In the genomic region with DNA sequence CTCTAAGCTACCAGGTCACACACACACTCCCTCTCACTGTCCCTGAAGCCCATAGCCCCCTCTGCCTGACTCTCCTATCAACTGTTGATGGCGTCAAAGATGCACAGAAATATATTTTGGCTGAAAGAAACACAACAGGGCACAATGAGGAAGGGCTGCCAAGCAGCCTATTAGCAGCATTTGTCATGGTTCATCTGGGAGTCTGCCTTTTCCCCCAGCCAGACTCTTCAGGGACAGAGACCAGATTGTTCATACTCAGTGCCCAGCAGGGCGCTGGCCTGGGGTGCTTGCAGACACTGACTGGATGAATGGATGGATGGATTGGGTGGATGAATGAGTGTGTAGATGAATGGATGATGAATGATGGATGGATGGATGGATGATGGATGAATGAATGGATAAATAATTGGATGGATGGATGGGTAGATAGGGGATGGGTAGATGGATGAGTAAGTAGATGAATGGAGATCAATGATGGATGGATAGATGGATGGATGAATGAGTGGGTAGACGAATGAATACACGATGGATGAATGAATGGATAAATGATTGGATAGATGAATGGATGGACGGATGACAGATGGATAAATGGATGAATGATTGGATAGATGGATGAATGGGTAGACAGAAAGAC, we compare ENCODE assay signal across 17 cellular contexts.
A peak's percentile ranks its signal among the peaks of the same experiment; 100 is the strongest.
DNase-seq lines count a peak whose midpoint lies in the region; ATAC-seq and TF ChIP-seq lines count a peak whose summit lies in the region.
"Had no signal": no experiment of that assay in that cellular context is flagged by ENCODE, and none has a peak within 500 bp of the region (broad histone marks: within the 10 kb centered on the region; RNA-seq: fewer than 3 reads in every experiment).

No MANE protein-coding gene starts in this region.

- no peaks in the 10 kb centered on the region for H3K9me3 Mint-ChIP-seq in activated naive CD8-positive, alpha-beta T cell treated with anti-CD3 and anti-CD28 coated beads, Interleukin-2, amount 10 ng/mL, durations not matched to agents 7 days and 5 days
- no peaks in the 10 kb centered on the region for H3K9me3 Mint-ChIP-seq in activated naive CD8-positive, alpha-beta T cell treated with anti-CD3 and anti-CD28 coated beads for 36 hours
- no peaks in the 10 kb centered on the region for H3K9me3 Mint-ChIP-seq in nephron
- no peaks in the 10 kb centered on the region for H3K9me3 Mint-ChIP-seq in activated CD4-positive, alpha-beta T cell treated with anti-CD3 and anti-CD28 coated beads, Interleukin-2, amount 10 ng/mL, durations not matched to agents 7 days and 5 days
- H3K9me3 Mint-ChIP-seq: CD8-positive, alpha-beta T cell had no signal

- CTCF ChIA-PET in activated CD4-positive, alpha-beta T cell treated with anti-CD3 and anti-CD28 coated beads, Interleukin-2, amount 10 ng/mL, durations not matched to agents 7 days and 5 days (lab: Charles Lee) = no interaction called here

- H3K4me1 Mint-ChIP-seq in activated naive CD8-positive, alpha-beta T cell treated with anti-CD3 and anti-CD28 coated beads, Interleukin-2, amount 10 ng/mL, durations not matched to agents 7 days and 5 days = no peaks in the 10 kb centered on the region
- H3K4me1 Mint-ChIP-seq in activated naive CD8-positive, alpha-beta T cell treated with anti-CD3 and anti-CD28 coated beads for 36 hours = no peaks in the 10 kb centered on the region
- peaks cover 43% of the 10 kb centered on the region for H3K4me1 Mint-ChIP-seq in nephron
- no peaks in the 10 kb centered on the region for H3K4me1 Mint-ChIP-seq in activated CD4-positive, alpha-beta T cell treated with anti-CD3 and anti-CD28 coated beads, Interleukin-2, amount 10 ng/mL, durations not matched to agents 7 days and 5 days
- no peaks in the 10 kb centered on the region for H3K4me1 Mint-ChIP-seq in T-helper 17 cell

- H3K36me3 Mint-ChIP-seq in activated naive CD8-positive, alpha-beta T cell treated with anti-CD3 and anti-CD28 coated beads, Interleukin-2, amount 10 ng/mL, durations not matched to agents 7 days and 5 days = no peaks in the 10 kb centered on the region
- H3K36me3 Mint-ChIP-seq in activated naive CD8-positive, alpha-beta T cell treated with anti-CD3 and anti-CD28 coated beads for 36 hours = no peaks in the 10 kb centered on the region
- H3K36me3 Mint-ChIP-seq in nephron (ENCODE audit: low read depth) (no peaks in the 10 kb centered on the region), T-helper 17 cell (ENCODE audit: low read depth) (no peaks in the 10 kb centered on the region)
- no peaks in the 10 kb centered on the region for H3K36me3 Mint-ChIP-seq in activated CD4-positive, alpha-beta T cell treated with anti-CD3 and anti-CD28 coated beads, Interleukin-2, amount 10 ng/mL, durations not matched to agents 7 days and 5 days (ENCODE audit: low read depth)
- H3K36me3 Mint-ChIP-seq: CD8-positive, alpha-beta T cell had no signal

- H3K27me3 Mint-ChIP-seq in activated naive CD8-positive, alpha-beta T cell treated with anti-CD3 and anti-CD28 coated beads, Interleukin-2, amount 10 ng/mL, durations not matched to agents 7 days and 5 days = peaks cover 3% of the 10 kb centered on the region
- no peaks in the 10 kb centered on the region for H3K27me3 Mint-ChIP-seq in activated naive CD8-positive, alpha-beta T cell treated with anti-CD3 and anti-CD28 coated beads for 36 hours
- H3K27me3 Mint-ChIP-seq in nephron (ENCODE audit: low read depth) = peaks cover 7% of the 10 kb centered on the region
- peaks cover 2% of the 10 kb centered on the region for H3K27me3 Mint-ChIP-seq in activated CD4-positive, alpha-beta T cell treated with anti-CD3 and anti-CD28 coated beads, Interleukin-2, amount 10 ng/mL, durations not matched to agents 7 days and 5 days
- H3K27me3 Mint-ChIP-seq in T-helper 17 cell = peaks cover 6% of the 10 kb centered on the region

- H3K27ac Mint-ChIP-seq in activated naive CD8-positive, alpha-beta T cell treated with anti-CD3 and anti-CD28 coated beads, Interleukin-2, amount 10 ng/mL, durations not matched to agents 7 days and 5 days = no peak overlapping the region
- H3K27ac Mint-ChIP-seq in activated naive CD8-positive, alpha-beta T cell treated with anti-CD3 and anti-CD28 coated beads for 36 hours = no peak overlapping the region
- H3K27ac Mint-ChIP-seq in nephron (peak overlapping the region in 2 of 3 experiments; percentile 7 to 57), T-helper 17 cell (no peak overlapping the region)
- no peak overlapping the region for H3K27ac Mint-ChIP-seq in activated CD4-positive, alpha-beta T cell treated with anti-CD3 and anti-CD28 coated beads, Interleukin-2, amount 10 ng/mL, durations not matched to agents 7 days and 5 days
- H3K27ac Mint-ChIP-seq: CD8-positive, alpha-beta T cell had no signal

- H3K4me3 Mint-ChIP-seq in activated naive CD8-positive, alpha-beta T cell treated with anti-CD3 and anti-CD28 coated beads, Interleukin-2, amount 10 ng/mL, durations not matched to agents 7 days and 5 days = no peak overlapping the region
- no peak overlapping the region for H3K4me3 Mint-ChIP-seq in activated naive CD8-positive, alpha-beta T cell treated with anti-CD3 and anti-CD28 coated beads for 36 hours
- peak overlapping the region in 1 of 3 experiments; percentile 2 for H3K4me3 Mint-ChIP-seq in nephron
- no peak overlapping the region for H3K4me3 Mint-ChIP-seq in activated CD4-positive, alpha-beta T cell treated with anti-CD3 and anti-CD28 coated beads, Interleukin-2, amount 10 ng/mL, durations not matched to agents 7 days and 5 days
- no peak overlapping the region for H3K4me3 Mint-ChIP-seq in T-helper 17 cell
- H3K4me3 Mint-ChIP-seq: CD8-positive, alpha-beta T cell had no signal

- POLR2A ChIA-PET in activated naive CD8-positive, alpha-beta T cell treated with anti-CD3 and anti-CD28 coated beads, Interleukin-2, amount 10 ng/mL, durations not matched to agents 7 days and 5 days (lab: Charles Lee) = no interaction called here
- POLR2A ChIA-PET in activated CD4-positive, alpha-beta T cell treated with anti-CD3 and anti-CD28 coated beads, Interleukin-2, amount 10 ng/mL, durations not matched to agents 7 days and 5 days (lab: Charles Lee) = no interaction called here

- H3K9me3 ChIP-seq in T-helper 17 cell (ENCODE audit: control insufficient read depth, low read length, poor library complexity, severe bottlenecking) = no peaks in the 10 kb centered on the region
- H3K9me3 ChIP-seq: BLaER1, SJCRH30 had no signal

- TF ChIP-seq CTCF in nephron (IDR thresholded peaks at IDR 0.05; ENCODE audit: unreplicated experiment in 3 of 3) = no peak

- DNase-seq in activated naive CD8-positive, alpha-beta T cell treated with anti-CD3 and anti-CD28 coated beads, Interleukin-2, amount 10 ng/mL, durations not matched to agents 7 days and 5 days = peak; percentile 4
- no peak for DNase-seq in activated naive CD8-positive, alpha-beta T cell treated with anti-CD3 and anti-CD28 coated beads for 36 hours
- DNase-seq in ecto neural progenitor cell (ENCODE audit: low spot score) (peak; percentile 18), ureter (ENCODE audit: low spot score) (peak; percentile 22), T-helper 17 cell (no peak)
- DNase-seq in activated CD4-positive, alpha-beta T cell treated with anti-CD3 and anti-CD28 coated beads, Interleukin-2, amount 10 ng/mL, durations not matched to agents 7 days and 5 days = no peak
- DNase-seq: CD8-positive, alpha-beta T cell; DMS79; NCI-H1105 treated with DMSO at 0.1 percent for 48 hours; NCI-H1694 treated with DMSO at 0.1 percent for 48 hours; NCI-H748 treated with DMSO at 0.1 percent for 48 hours; OCI-M1; RPMI8226; SJCRH30 had no signal

- ATAC-seq in activated naive CD8-positive, alpha-beta T cell treated with anti-CD3 and anti-CD28 coated beads, Interleukin-2, amount 10 ng/mL, durations not matched to agents 7 days and 5 days (ENCODE audit: low read depth) = no peak
- ATAC-seq in GM21528 (IDR thresholded peaks at IDR 0.05; ENCODE audit: low FRiP score, unreplicated experiment) = no peak
- ATAC-seq in T-helper 17 cell = no peak
- ATAC-seq: CD8-positive, alpha-beta T cell had no signal

Comparison
In these comparisons a context has a peak if more than half of its experiments do, and no peak if none do; other contexts are left out.
1. DNase-seq: peak in activated naive CD8-positive, alpha-beta T cell treated with anti-CD3 and anti-CD28 coated beads, Interleukin-2, amount 10 ng/mL, durations not matched to agents 7 days and 5 days (single experiment), ecto neural progenitor cell (single experiment) and ureter (single experiment); none in activated naive CD8-positive, alpha-beta T cell treated with anti-CD3 and anti-CD28 coated beads for 36 hours (single experiment), activated CD4-positive, alpha-beta T cell treated with anti-CD3 and anti-CD28 coated beads, Interleukin-2, amount 10 ng/mL, durations not matched to agents 7 days and 5 days (single experiment) and T-helper 17 cell (0 of 3).
2. H3K27ac Mint-ChIP-seq: peak in nephron (2 of 3); none in activated naive CD8-positive, alpha-beta T cell treated with anti-CD3 and anti-CD28 coated beads, Interleukin-2, amount 10 ng/mL, durations not matched to agents 7 days and 5 days (single experiment), activated naive CD8-positive, alpha-beta T cell treated with anti-CD3 and anti-CD28 coated beads for 36 hours (single experiment), activated CD4-positive, alpha-beta T cell treated with anti-CD3 and anti-CD28 coated beads, Interleukin-2, amount 10 ng/mL, durations not matched to agents 7 days and 5 days (single experiment) and T-helper 17 cell (single experiment).